8 cellular contexts compared by ENCODE assay signal in genomic region chr9:120841930-120842684, GRCh38. TPM values are rescaled to one million over a fixed set of nuclear protein-coding genes. Genes with fewer than 3 reads are reported as not detected.
A peak's percentile ranks its signal among the peaks of the same experiment; 100 is the strongest.
DNase-seq lines count a peak whose midpoint lies in the region; ATAC-seq, FAIRE-seq and TF ChIP-seq lines count a peak whose summit lies in the region.

No MANE protein-coding gene starts in this region.

- intact Hi-C loops in pancreas (cut with DNase I), result no loop called here

- no peaks in the 10 kb centered on the region for H3K36me3 ChIP-seq in pancreas

- no peaks in the 10 kb centered on the region for H3K9me3 ChIP-seq in pancreas

- WGBS in pancreas, 2 donors, result 34 to 53% methylated on average over 18 of the region's 18 CpGs

- peak; percentile 0 for TF ChIP-seq CTCF in fibroblast of the aortic adventitia (IDR thresholded peaks at IDR 0.05; ENCODE audit: insufficient read depth, low read length)
- no peak for TF ChIP-seq CTCF in pancreas (IDR thresholded peaks at IDR 0.05)

- peak; percentile 56 for DNase-seq in G401 (ENCODE audit: low spot score)
- DNase-seq in T-cell, result peak in 2 of 34 experiments; percentile 13 to 16
- DNase-seq in fibroblast of the aortic adventitia (ENCODE audit: low read depth), result peak; percentile 8
- DNase-seq in pancreas, result peak in 1 of 6 donors; percentile 15
- no peak for DNase-seq in NCI-H1048 (lab: John Stamatoyannopoulos, UW)
- no peak for DNase-seq in NAMALWA (ENCODE audit: low spot score)
- no peak for DNase-seq in putamen (ENCODE audit: low spot score)

- H3K9me3 Mint-ChIP-seq in T-cell, result no peaks in the 10 kb centered on the region

- H3K4me3 Mint-ChIP-seq in T-cell, result peak overlapping the region; percentile 92 to 99 (median 93)

- H3K27me3 ChIP-seq in pancreas, result no peaks in the 10 kb centered on the region

- in situ Hi-C loops in G401 (cut with HindIII; ENCODE audit: low sequenced_read_pairs), result no loop called here

- peaks cover 28% of the 10 kb centered on the region for H3K36me3 Mint-ChIP-seq in T-cell

- POLR2A ChIA-PET in T-cell (lab: Charles Lee), result interaction anchor here (0.6 to 1.0 kb wide), 6 partner anchors 15 to 280 kb away, joined by 3 to 4 read pairs (median 3); partner anchors contain the start of gene TRAF1 (in 1 of the 2)

- peaks cover 71 to 81% (median 77%) of the 10 kb centered on the region in 3 donors for H3K4me1 Mint-ChIP-seq in T-cell

- peaks cover 0 to 6% (median 4%) of the 10 kb centered on the region in 3 donors for H3K4me1 ChIP-seq in pancreas

- H3K27me3 Mint-ChIP-seq in T-cell, result no peaks in the 10 kb centered on the region

- H3K27ac Mint-ChIP-seq in T-cell, result peak overlapping the region; percentile 97

- CTCF ChIA-PET in T-cell (lab: Charles Lee), result interaction anchor here in 1 of 2 donors (1.4 kb wide), 1 partner anchor 95 kb away, joined by 3 read pairs; no protein-coding TSS in a partner anchor

- ATAC-seq in HG02884 (IDR thresholded peaks at IDR 0.05; ENCODE audit: unreplicated experiment) (peak; percentile 11), T-cell (replicated peaks in 1 of 4) (peak in 3 of 4 experiments; percentile 4 to 8 (median 6)), pancreas (peak; percentile 7 to 49 (median 26))

- peak overlapping the region; percentile 99 for H3K4me3 ChIP-seq in fibroblast of the aortic adventitia (ENCODE audit: low read depth, low read length)
- H3K4me3 ChIP-seq in pancreas, result peak overlapping the region; percentile 52 to 64 (median 62)

- peak overlapping the region; percentile 91 to 97 (median 94) for H3K27ac ChIP-seq in pancreas

- FAIRE-seq in pancreas (lab: Jason Lieb, UNC), result no peak

RNA-seq across cellular contexts. Expression of gene PSMD5, which starts 0.6 kb away (rescaled TPM):
- 21.5 and 27.9 TPM in 2 replicates for total RNA-seq in G401 (2014; rRNA removed; shearing (Covaris generic))
- total RNA-seq in T-cell (10 to 100 TPM; 27.5 to 55.2 (median 47.7) TPM), fibroblast of the aortic adventitia (ENCODE audit: low replicate concordance) (16.6 and 49.4 TPM in 2 replicates), pancreas (10 to 100 TPM; 18.3 to 33.0 (median 23.6) TPM)
- 10 to 100 TPM in 1 of 2 donors, 1 to 10 TPM in 1; 5.8 to 12.2 TPM for polyA plus RNA-seq in pancreas

RNA-seq across cellular contexts. Expression of gene PHF19, which starts 34.9 kb away (rescaled TPM):
- 60.2 and 66.5 TPM in 2 replicates for total RNA-seq in G401 (2014; rRNA removed; shearing (Covaris generic))
- total RNA-seq in T-cell, result 100 to 1,000 TPM in 4 of 5 donors, 10 to 100 TPM in 1; 92.8 to 184 (median 166) TPM
- 10.2 and 55.7 TPM in 2 replicates for total RNA-seq in fibroblast of the aortic adventitia (ENCODE audit: low replicate concordance)
- 1 to 10 TPM; 2.2 to 7.4 (median 4.0) TPM for total RNA-seq in pancreas
- polyA plus RNA-seq in pancreas, result 1 to 10 TPM; 4.3 to 5.9 TPM

RNA-seq across cellular contexts. Expression of gene FBXW2, which starts 48.9 kb away (rescaled TPM):
- 19.0 and 19.1 TPM in 2 replicates for total RNA-seq in G401 (2014; rRNA removed; shearing (Covaris generic))
- 10 to 100 TPM; 70.3 to 78.3 (median 74.3) TPM for total RNA-seq in T-cell
- 36.8 and 51.4 TPM in 2 replicates for total RNA-seq in fibroblast of the aortic adventitia (ENCODE audit: low replicate concordance)
- 10 to 100 TPM; 19.7 to 35.5 (median 22.8) TPM for total RNA-seq in pancreas
- 1 to 10 TPM; 6.4 to 10.0 TPM for polyA plus RNA-seq in pancreas

Comparison
In these comparisons a context has a peak if more than half of its experiments do, and no peak if none do; other contexts are left out.
1. DNase-seq: peak in G401 (single experiment) and fibroblast of the aortic adventitia (single experiment); none in NCI-H1048 (single experiment), NAMALWA (single experiment) and putamen (single experiment).
2. Peak in every context shown above with its lines, with median percentiles within 50 percentile points of each other: ATAC-seq.